In genomic region chr3:49296781-49297420, GRCh38 we compare ENCODE assay signal across 1 cellular context.
TF ChIP-seq lines count a peak whose summit lies in the region.

No MANE protein-coding gene starts in this region.

TF ChIP-seq in IMR-90, 13 proteins besides CTCF, POLR2A, EP300 and RAD21 (continued from another document):
- TF ChIP-seq ELK1 (IDR thresholded peaks at IDR 0.05; ENCODE audit: borderline replicate concordance, low read depth, low read length) (no peak), CHD1 (IDR thresholded peaks at IDR 0.05; ENCODE audit: low read depth, low read length) (no peak), SMC3 (IDR thresholded peaks at IDR 0.05; ENCODE audit: low read depth, low read length) (no peak), RFX5 (IDR thresholded peaks at IDR 0.05; ENCODE audit: low read depth, low read length) (no peak), BHLHE40 (IDR thresholded peaks at IDR 0.05; ENCODE audit: low read depth, low read length) (no peak), USF2 (IDR thresholded peaks at IDR 0.05; ENCODE audit: low read depth, low read length) (no peak), NFE2L2 (IDR thresholded peaks at IDR 0.05; ENCODE audit: low read depth, low read length) (no peak), RCOR1 (IDR thresholded peaks at IDR 0.05; ENCODE audit: insufficient replicate concordance, low read length) (no peak), MXI1 (IDR thresholded peaks at IDR 0.05; ENCODE audit: borderline replicate concordance, low read depth, low read length) (no peak)
